13 cellular contexts compared by ENCODE assay signal in genomic region chrX:80765226-80765625, GRCh38. TPM values are rescaled to one million over a fixed set of nuclear protein-coding genes. Genes with fewer than 3 reads are reported as not detected.
DNase-seq lines count a peak whose midpoint lies in the region; ATAC-seq and TF ChIP-seq lines count a peak whose summit lies in the region.
"Had no signal": no experiment of that assay in that cellular context is flagged by ENCODE, and none has a peak within 500 bp of the region (broad histone marks: within the 10 kb centered on the region; RNA-seq: fewer than 3 reads in every experiment).

No MANE protein-coding gene starts in this region.

- H3K27ac ChIP-seq in right atrium auricular region (no peak overlapping the region), tibial artery (no peak overlapping the region)
- H3K27ac ChIP-seq: colonic mucosa had no signal

- no peaks in the 10 kb centered on the region for H3K27me3 Mint-ChIP-seq in T-helper 2 cell treated with Interferon-gamma antibody and Interleukin-4, amounts not matched to agents 5 μg/mL and 100 μg/mL, for 36 hours (ENCODE audit: low read depth)

- peaks cover 25% of the 10 kb centered on the region for H3K36me3 Mint-ChIP-seq in T-helper 2 cell treated with Interferon-gamma antibody and Interleukin-4, amounts not matched to agents 5 μg/mL and 100 μg/mL, for 36 hours (ENCODE audit: low read depth)

- H3K4me3 ChIP-seq in right atrium auricular region (no peak overlapping the region), tibial artery (no peak overlapping the region)
- H3K4me3 ChIP-seq: colonic mucosa, smooth muscle cell had no signal

- DNase-seq in AG09319 (ENCODE audit: extremely low read depth, low read depth) (peak; percentile 15), LoVo (ENCODE audit: low spot score) (peak; percentile 0), astrocyte of the hippocampus (ENCODE audit: low read depth, low spot score) (peak; percentile 67), kidney tubule cell (ENCODE audit: low spot score) (peak; percentile 92), right atrium auricular region (ENCODE audit: low spot score) (no peak), tibial artery (no peak)
- DNase-seq in T-helper 2 cell treated with Interferon-gamma antibody and Interleukin-4, amounts not matched to agents 5 μg/mL and 100 μg/mL, for 36 hours (ENCODE audit: low spot score) = no peak
- DNase-seq: activated CD4-positive, alpha-beta T cell treated with anti-CD3 and anti-CD28 coated beads for 1 hour; activated gamma-delta T cell; colonic mucosa; NCI-H187 treated with DMSO at 0.1 percent for 48 hours had no signal

- H3K27me3 ChIP-seq in right atrium auricular region (no peaks in the 10 kb centered on the region), tibial artery (no peaks in the 10 kb centered on the region)
- H3K27me3 ChIP-seq: colonic mucosa had no signal

- peaks cover 21% of the 10 kb centered on the region for H3K4me1 Mint-ChIP-seq in T-helper 2 cell treated with Interferon-gamma antibody and Interleukin-4, amounts not matched to agents 5 μg/mL and 100 μg/mL, for 36 hours (ENCODE audit: low read depth)

- H3K4me1 ChIP-seq in right atrium auricular region = no peaks in the 10 kb centered on the region
- H3K4me1 ChIP-seq in tibial artery = peaks cover 0 to 5% (median 0%) of the 10 kb centered on the region in 4 donors
- H3K4me1 ChIP-seq: colonic mucosa had no signal

- H3K9me3 Mint-ChIP-seq in T-helper 2 cell treated with Interferon-gamma antibody and Interleukin-4, amounts not matched to agents 5 μg/mL and 100 μg/mL, for 36 hours = no peaks in the 10 kb centered on the region

- TF ChIP-seq CTCF in AG09319 (IDR thresholded peaks at IDR 0.05; ENCODE audit: low read depth, low read length) (no peak), right atrium auricular region (IDR thresholded peaks at IDR 0.05) (no peak), tibial artery (IDR thresholded peaks at IDR 0.05) (no peak)

- H3K36me3 ChIP-seq in right atrium auricular region (no peaks in the 10 kb centered on the region), tibial artery (peaks cover 0 to 3% (median 0%) of the 10 kb centered on the region in 3 donors)
- H3K36me3 ChIP-seq: colonic mucosa had no signal

- no peak overlapping the region for H3K27ac Mint-ChIP-seq in T-helper 2 cell treated with Interferon-gamma antibody and Interleukin-4, amounts not matched to agents 5 μg/mL and 100 μg/mL, for 36 hours

- no peak for ATAC-seq in GM18519 (IDR thresholded peaks at IDR 0.05; ENCODE audit: low FRiP score, unreplicated experiment)

- H3K9me3 ChIP-seq in right atrium auricular region = no peaks in the 10 kb centered on the region
- H3K9me3 ChIP-seq in tibial artery = no peaks in the 10 kb centered on the region
- H3K9me3 ChIP-seq: colonic mucosa had no signal

- H3K4me3 Mint-ChIP-seq in T-helper 2 cell treated with Interferon-gamma antibody and Interleukin-4, amounts not matched to agents 5 μg/mL and 100 μg/mL, for 36 hours = no peak overlapping the region

- intact Hi-C loops in tibial artery (cut with DNase I; ENCODE audit: low total_unique reads) = no loop called here

RNA-seq across cellular contexts. Expression of gene BRWD3, which starts 44.5 kb away (rescaled TPM):
- 1 to 10 TPM; 2.8 to 5.5 TPM for total RNA-seq in right atrium auricular region

Comparison
In these comparisons a context has a peak if more than half of its experiments do, and no peak if none do; other contexts are left out.
1. DNase-seq: peak in AG09319 (single experiment), LoVo (single experiment), astrocyte of the hippocampus (single experiment) and kidney tubule cell (single experiment); none in right atrium auricular region (single experiment), T-helper 2 cell treated with Interferon-gamma antibody and Interleukin-4, amounts not matched to agents 5 μg/mL and 100 μg/mL, for 36 hours (single experiment) and tibial artery (0 of 2).